Comparison of ENCODE assay signal across 1 cellular context in genomic region chr16:29805232-29806095, GRCh38.
A peak's percentile ranks its signal among the peaks of the same experiment; 100 is the strongest.
TF ChIP-seq lines count a peak whose summit lies in the region.

No MANE protein-coding gene starts in this region.

TF ChIP-seq in HepG2, 621 proteins besides CTCF, POLR2A, EP300 and RAD21 (continued from another document and continues in another):
- TF ChIP-seq TBX3 (IDR thresholded peaks at IDR 0.05; ENCODE audit: borderline replicate concordance) (0 out of 2 replicates have a peak, but pooled peaks have one; percentile 27), SETDB1 (CRISPR knock-in tag; IDR thresholded peaks at IDR 0.05; ENCODE audit: borderline replicate concordance) (no peak), LBX2 (CRISPR knock-in tag; IDR thresholded peaks at IDR 0.05; ENCODE audit: borderline replicate concordance) (peak; percentile 91; the same call in 1 of the 2 replicates), AFF4 (CRISPR knock-in tag; IDR thresholded peaks at IDR 0.05) (peak; percentile 89; the same call in 1 of the 2 replicates), ZSCAN20 (CRISPR knock-in tag; IDR thresholded peaks at IDR 0.05; ENCODE audit: borderline replicate concordance) (0 out of 2 replicates have a peak, but pooled peaks have one; percentile 47), ZKSCAN8 (CRISPR knock-in tag; IDR thresholded peaks at IDR 0.05; ENCODE audit: borderline replicate concordance) (0 out of 2 replicates have a peak, but pooled peaks have one; percentile 82), ELF4 (CRISPR knock-in tag; IDR thresholded peaks at IDR 0.05; ENCODE audit: borderline replicate concordance) (0 out of 2 replicates have a peak, but pooled peaks have one; percentile 46), ZNF577 (CRISPR knock-in tag; IDR thresholded peaks at IDR 0.05; ENCODE audit: borderline replicate concordance, low read depth) (no peak), CENPBD1 (CRISPR knock-in tag; IDR thresholded peaks at IDR 0.05; ENCODE audit: borderline replicate concordance, low read depth) (no peak; the same call in 1 of the 2 replicates), AHR (CRISPR knock-in tag; IDR thresholded peaks at IDR 0.05) (peak; percentile 95), NKX3-1 (CRISPR knock-in tag; IDR thresholded peaks at IDR 0.05) (peak; percentile 75), ATF4 (CRISPR knock-in tag; IDR thresholded peaks at IDR 0.05) (peak in 1 of 2 experiments; percentile 79; a peak in 2 of 4 replicates), HMG20A (CRISPR knock-in tag; IDR thresholded peaks at IDR 0.05; ENCODE audit: borderline replicate concordance) (peak; percentile 54; the same call in 1 of the 2 replicates), KLF13 (CRISPR knock-in tag; IDR thresholded peaks at IDR 0.05) (peak; percentile 88; the same call in 1 of the 2 replicates), SCMH1 (CRISPR knock-in tag; IDR thresholded peaks at IDR 0.05; ENCODE audit: borderline replicate concordance) (no peak), SKIL (CRISPR knock-in tag; IDR thresholded peaks at IDR 0.05; ENCODE audit: borderline replicate concordance) (peak; percentile 74; the same call in 1 of the 2 replicates), DR1 (CRISPR knock-in tag; IDR thresholded peaks at IDR 0.05) (peak; percentile 77; the same call in 1 of the 2 replicates), NFE2 (CRISPR knock-in tag; IDR thresholded peaks at IDR 0.05) (no peak), ZBTB42 (CRISPR knock-in tag; IDR thresholded peaks at IDR 0.05) (peak; percentile 80; the same call in 1 of the 2 replicates), ZNF331 (CRISPR knock-in tag; IDR thresholded peaks at IDR 0.05) (peak; percentile 92), MEIS2 (CRISPR knock-in tag; IDR thresholded peaks at IDR 0.05) (peak; percentile 91), ZSCAN21 (CRISPR knock-in tag; IDR thresholded peaks at IDR 0.05; ENCODE audit: borderline replicate concordance) (peak; percentile 97), ZNF17 (CRISPR knock-in tag; IDR thresholded peaks at IDR 0.05) (no peak), MTA3 (CRISPR knock-in tag; IDR thresholded peaks at IDR 0.05) (no peak), EZH2 (conservative IDR thresholded peaks at IDR 0.05; ENCODE audit: low read depth, low read length) (no peak), ELF1 (CRISPR knock-in tag; IDR thresholded peaks at IDR 0.05) (peak; percentile 88), FOXO4 (CRISPR knock-in tag; conservative IDR thresholded peaks at IDR 0.05) (0 out of 2 replicates have a peak, but pooled peaks have one; percentile 7), TRAFD1 (CRISPR knock-in tag; IDR thresholded peaks at IDR 0.05; ENCODE audit: borderline replicate concordance) (0 out of 2 replicates have a peak, but pooled peaks have one; percentile 13), KIAA2018 (CRISPR knock-in tag; IDR thresholded peaks at IDR 0.05; ENCODE audit: borderline replicate concordance) (peak; percentile 94; the same call in 1 of the 2 replicates), ZC3H4 (CRISPR knock-in tag; IDR thresholded peaks at IDR 0.05; ENCODE audit: borderline replicate concordance) (no peak), SSRP1 (CRISPR knock-in tag; IDR thresholded peaks at IDR 0.05) (no peak; the same call in none of the 2 replicates), SP1 (IDR thresholded peaks at IDR 0.05) (no peak), SP1 (CRISPR knock-in tag; IDR thresholded peaks at IDR 0.05) (peak; percentile 87), TRIM22 (IDR thresholded peaks at IDR 0.05) (no peak), REXO4 (CRISPR knock-in tag; IDR thresholded peaks at IDR 0.05; ENCODE audit: borderline replicate concordance) (no peak), E2F1 (CRISPR knock-in tag; IDR thresholded peaks at IDR 0.05) (peak; percentile 99)
